8 cellular contexts compared by ENCODE assay signal in genomic region chr1:100265931-100266830, GRCh38. TPM values are rescaled to one million over a fixed set of nuclear protein-coding genes. Genes with fewer than 3 reads are reported as not detected.
DNase-seq lines count a peak whose midpoint lies in the region; ATAC-seq, FAIRE-seq and TF ChIP-seq lines count a peak whose summit lies in the region.

Gene RTCA, plus strand, starts transcription at chr1:100266216. Its CDS starts 160 bp downstream, at chr1:100266376.

- TF ChIP-seq POLR2A in endothelial cell of umbilical vein (IDR thresholded peaks at IDR 0.05; ENCODE audit: low read depth, low read length) = peak; percentile 90

- peak; percentile 95 for FAIRE-seq in endothelial cell of umbilical vein (lab: Jason Lieb, UNC)

- H3K4me1 ChIP-seq in OCI-LY3 (ENCODE audit: low read length) = peaks cover 6% of the 10 kb centered on the region
- H3K4me1 ChIP-seq in endothelial cell of umbilical vein (ENCODE audit: control insufficient read depth, extremely low read depth, insufficient read depth, low read length) = peaks cover 19% of the 10 kb centered on the region

- DNase-seq in Calu3 (peak; percentile 87), HuH-7 (ENCODE audit: low spot score) (peak; percentile 90), activated T-cell treated with anti-CD3 and anti-CD28 coated beads for 1 hour (ENCODE audit: low read depth) (peak; percentile 98), endothelial cell of umbilical vein (ENCODE audit: low read depth, low spot score) (peak; percentile 92), middle frontal gyrus (ENCODE audit: extremely low spot score, low spot score) (peak; percentile 94)
- DNase-seq in stimulated activated CD8-positive, alpha-beta memory T cell treated with anti-CD3 and anti-CD28 coated beads, Interleukin-2, amount 100 ng/mL, for 48 hours (ENCODE audit: low read depth in 2 of 2) = peak; percentile 91 to 94

- no peaks in the 10 kb centered on the region for H3K4me1 Mint-ChIP-seq in Calu3 (ENCODE audit: low read depth, unreplicated experiment)

- H3K79me2 ChIP-seq in OCI-LY3 (ENCODE audit: low read length) (peaks cover 24% of the 10 kb centered on the region), endothelial cell of umbilical vein (ENCODE audit: control insufficient read depth, insufficient read depth, low read length) (peaks cover 40% of the 10 kb centered on the region)

- peak within 1 kb of the TSS; percentile 80 for H3K27ac Mint-ChIP-seq in Calu3 (ENCODE audit: unreplicated experiment)

- H3K27ac ChIP-seq in OCI-LY3 (ENCODE audit: low read length) = peak within 1 kb of the TSS; percentile 73
- H3K27ac ChIP-seq in endothelial cell of umbilical vein (ENCODE audit: insufficient read depth, low read depth, low read length) = peak within 1 kb of the TSS; percentile 41

- dilution Hi-C loops in endothelial cell of umbilical vein (cut with MboI; ENCODE audit: extremely low pct_ligation_motif_present, low sequenced_read_pairs) = no loop called here

- CTCF ChIA-PET in Calu3 (lab: Charles Lee) = interaction anchor here (0.6 to 1.0 kb wide), 5 partner anchors 17 to 193 kb away, joined by 3 to 4 read pairs (median 3); partner anchors contain the start of gene DBT
- CTCF ChIA-PET in endothelial cell of umbilical vein (lab: Charles Lee) = interaction anchor here (0.7 to 2.6 kb wide), 11 partner anchors 16 to 602 kb away, joined by 3 to 13 read pairs (median 6); partner anchors contain the start of genes CDC14A and DBT

- H3K9me3 Mint-ChIP-seq in Calu3 (ENCODE audit: low read depth, unreplicated experiment) = no peaks in the 10 kb centered on the region

- H3K27me3 Mint-ChIP-seq in Calu3 (ENCODE audit: unreplicated experiment) = no peaks in the 10 kb centered on the region

- peak; percentile 97 for ATAC-seq in GM21515 (IDR thresholded peaks at IDR 0.05; ENCODE audit: unreplicated experiment)

- no peaks in the 10 kb centered on the region for H3K9me1 ChIP-seq in endothelial cell of umbilical vein (replicated peaks; ENCODE audit: control insufficient read depth, extremely low read depth, insufficient read depth, low read length)

- H3K36me3 Mint-ChIP-seq in Calu3 (ENCODE audit: insufficient read depth, unreplicated experiment) = peaks cover 27% of the 10 kb centered on the region

- POLR2A ChIA-PET in endothelial cell of umbilical vein (lab: Charles Lee) = interaction anchor here (0.6 to 2.0 kb wide), 5 partner anchors 23 to 190 kb away, joined by 3 to 6 read pairs (median 3); partner anchors contain the start of gene CDC14A

- H3K4me3 ChIP-seq in OCI-LY3 (ENCODE audit: low read length) (peak within 1 kb of the TSS; percentile 97), endothelial cell of umbilical vein (replicated peaks in 1 of 3; ENCODE audit: insufficient read depth in 1 of 3, low read depth in 1 of 3, low read length in 3 of 3) (peak within 1 kb of the TSS; percentile 67 to 92 (median 86))

- peak within 1 kb of the TSS; percentile 84 for H3K4me2 ChIP-seq in OCI-LY3 (ENCODE audit: low read length)
- H3K4me2 ChIP-seq in endothelial cell of umbilical vein (ENCODE audit: insufficient read depth, low read length) = peak within 1 kb of the TSS; percentile 93

- intact Hi-C loops in Calu3 (cut with micrococcal nuclease; ENCODE audit: unreplicated experiment) (no loop called here), endothelial cell of umbilical vein (cut with micrococcal nuclease) (loop anchor here (1.0 to 5.0 kb wide), 7 partner anchors 17 to 458 kb away; partner anchors contain the start of genes DBT and SASS6)

- H3K9ac ChIP-seq in OCI-LY3 (ENCODE audit: low read length) (peak within 1 kb of the TSS; percentile 98), endothelial cell of umbilical vein (replicated peaks; ENCODE audit: extremely low read depth, insufficient read depth, low read length) (peak within 1 kb of the TSS; percentile 78)

- TF ChIP-seq CTCF in Calu3 (IDR thresholded peaks at IDR 0.05; ENCODE audit: unreplicated experiment) = no peak
- TF ChIP-seq CTCF in OCI-LY3 (IDR thresholded peaks at IDR 0.05; ENCODE audit: low read depth, low read length) = no peak
- TF ChIP-seq CTCF in endothelial cell of umbilical vein (IDR thresholded peaks at IDR 0.05; ENCODE audit: extremely low read depth in 1 of 2, insufficient read depth in 1 of 2, low read depth in 1 of 2, low read length in 2 of 2) = no peak

- H3K27me3 ChIP-seq in OCI-LY3 (ENCODE audit: low read depth, low read length) (no peaks in the 10 kb centered on the region), endothelial cell of umbilical vein (ENCODE audit: control insufficient read depth in 2 of 2, insufficient read depth in 2 of 2, low read length in 2 of 2) (no peaks in the 10 kb centered on the region)

- no peaks in the 10 kb centered on the region for H4K20me1 ChIP-seq in OCI-LY3 (ENCODE audit: insufficient read depth, low read length)
- H4K20me1 ChIP-seq in endothelial cell of umbilical vein (replicated peaks; ENCODE audit: control insufficient read depth, extremely low read depth, insufficient read depth, low read length) = no peaks in the 10 kb centered on the region

- peaks cover 14% of the 10 kb centered on the region for H3K36me3 ChIP-seq in OCI-LY3 (replicated peaks; ENCODE audit: low read depth, low read length)
- H3K36me3 ChIP-seq in endothelial cell of umbilical vein (ENCODE audit: control insufficient read depth in 2 of 2, extremely low read depth in 1 of 2, insufficient read depth in 2 of 2, low read length in 2 of 2) = peaks cover 11 to 16% of the 10 kb centered on the region in 2 experiments

- BruUV-seq in Calu3 (replicated peaks; lab: Mats Ljungman, UMichigan) (no TSS peak), endothelial cell of umbilical vein (replicated peaks; lab: Mats Ljungman, UMichigan) (no TSS peak)

- H3K9me3 ChIP-seq in OCI-LY3 (ENCODE audit: insufficient read depth, low read length) (no peaks in the 10 kb centered on the region), endothelial cell of umbilical vein (replicated peaks; ENCODE audit: control insufficient read depth, insufficient read depth, low read length) (no peaks in the 10 kb centered on the region)

- H3K4me3 Mint-ChIP-seq in Calu3 (ENCODE audit: low read depth, unreplicated experiment) = peak within 1 kb of the TSS; percentile 95

- H2AFZ ChIP-seq in OCI-LY3 (ENCODE audit: low read depth, low read length) = peak within 1 kb of the TSS; percentile 86
- H2AFZ ChIP-seq in endothelial cell of umbilical vein (ENCODE audit: low read depth, low read length) = peak within 1 kb of the TSS; percentile 97

TF ChIP-seq in endothelial cell of umbilical vein, 7 proteins besides CTCF, POLR2A, EP300 and RAD21:
- TF ChIP-seq MYC (IDR thresholded peaks at IDR 0.05; ENCODE audit: low read depth, low read length) (no peak), POLR2AphosphoS5 (IDR thresholded peaks at IDR 0.05; ENCODE audit: insufficient read depth, low read depth, low read length) (peak; percentile 75)

RNA-seq across cellular contexts. Expression of gene RTCA, which starts in this region (rescaled TPM):
- 21.7 and 25.7 TPM in 2 replicates for total RNA-seq in Calu3 (2022)
- total RNA-seq in endothelial cell of umbilical vein = 44.8 and 46.6 TPM in 2 replicates
- 18.8 and 20.3 TPM in 2 replicates for polyA plus RNA-seq in endothelial cell of umbilical vein
- polyA plus RNA-seq in endothelial cell of umbilical vein (2011; cell fraction: cytosol; rRNA removed) = 22.3 and 23.7 TPM in 2 replicates
- polyA plus RNA-seq in endothelial cell of umbilical vein (2011; cell fraction: nucleus; rRNA removed) = 24.3 and 29.7 TPM in 2 replicates
- 34.5 and 46.9 TPM in 2 replicates for polyA plus RNA-seq in endothelial cell of umbilical vein (2012)
- polyA minus RNA-seq in endothelial cell of umbilical vein = 19.7 and 25.7 TPM in 2 replicates
- 9.3 TPM for polyA minus RNA-seq in endothelial cell of umbilical vein (2011; cell fraction: cytosol; rRNA and poly(A)+ RNA removed)
- polyA minus RNA-seq in endothelial cell of umbilical vein (2011; cell fraction: nucleus; rRNA and poly(A)+ RNA removed) = 21.9 and 31.1 TPM in 2 replicates

Comparison
In these comparisons a context has a peak if more than half of its experiments do, and no peak if none do; other contexts are left out.
1. Peak in every context shown above with its lines: DNase-seq, ATAC-seq, H3K4me3 ChIP-seq and H3K27ac ChIP-seq.